ENCODE assay signal across 36 cellular contexts in genomic region chr1:168256164-168256563, GRCh38.
"Had no signal": no experiment of that assay in that cellular context is flagged by ENCODE, and none has a peak within 500 bp of the region (broad histone marks: within the 10 kb centered on the region; RNA-seq: fewer than 3 reads in every experiment).

No MANE protein-coding gene starts in this region.

- DNase-seq: Karpas-422, Kasumi-1, MG63, MM.1S, MV-4-11, NCI-H1048, NCI-H1092, NCI-H1092 treated with DMSO at 0.1 percent for 48 hours, NCI-H1105, NCI-H1105 treated with DMSO at 0.1 percent for 48 hours, NCI-H1417, NCI-H1417 treated with DMSO at 0.1 percent for 48 hours, NCI-H1436, NCI-H1436 treated with DMSO at 0.1 percent for 48 hours, NCI-H146, NCI-H1694, NCI-H1694 treated with DMSO at 0.1 percent for 48 hours, NCI-H187, NCI-H187 treated with DMSO at 0.1 percent for 48 hours, NCI-H1930, NCI-H2029, NCI-H2029 treated with DMSO at 0.1 percent for 48 hours, NCI-H2081, NCI-H2081 treated with DMSO at 0.1 percent for 48 hours, NCI-H2107, NCI-H2171, NCI-H2171 treated with DMSO at 0.1 percent for 48 hours, NCI-H2227 treated with DMSO at 0.1 percent for 48 hours, NCI-H226, NCI-H345, NCI-H446, NCI-H446 treated with DMSO at 0.1 percent for 48 hours, NCI-H510A, NCI-H510A treated with DMSO at 0.1 percent for 48 hours, NCI-H524, NCI-H524 treated with DMSO at 0.1 percent for 48 hours had no signal

- H3K27me3 ChIP-seq: MG63 had no signal

- H3K4me3 ChIP-seq: MG63 had no signal
